19 cellular contexts compared by ENCODE assay signal in genomic region chr2:167692191-167692590, GRCh38.
"Had no signal": no experiment of that assay in that cellular context is flagged by ENCODE, and none has a peak within 500 bp of the region (broad histone marks: within the 10 kb centered on the region; RNA-seq: fewer than 3 reads in every experiment).

No MANE protein-coding gene starts in this region.

- DNase-seq: effector memory CD8-positive, alpha-beta T cell; esophagus squamous epithelium; foreskin melanocyte; heart left ventricle; hippocampal formation; left colon; left ventricle myocardium superior; mesendoderm; naive B cell; occipital lobe; pancreas; spleen; stimulated activated CD4-positive, alpha-beta T cell treated with anti-CD3 and anti-CD28 coated beads, Interleukin-15, amount 100 ng/mL, for 24 hours; stimulated activated CD4-positive, alpha-beta T cell treated with anti-CD3 and anti-CD28 coated beads, Interleukin-1b, Interleukin-23, amount 100 ng/mL, for 48 hours; stimulated activated CD4-positive, alpha-beta T cell treated with anti-CD3 and anti-CD28 coated beads, Interleukin-4, amount 100 ng/mL, for 24 hours; tibial artery had no signal

- H3K4me1 ChIP-seq: esophagus squamous epithelium, heart left ventricle, pancreas, spleen, tibial artery had no signal

- H3K36me3 ChIP-seq: esophagus squamous epithelium, heart left ventricle, pancreas, spleen, tibial artery had no signal

- H3K4me3 ChIP-seq: esophagus squamous epithelium, heart left ventricle, lung, pancreas, spleen, tibial artery had no signal

- ATAC-seq: effector memory CD8-positive, alpha-beta T cell; heart left ventricle; left colon; left ventricle myocardium superior; pancreas; sciatic nerve; stimulated activated memory B cell treated with anti-CD40 and anti-IgM and Interleukin-4, amounts not matched to agents 10 μg/mL and 1 μg/mL and 100 μg/mL, for 72 hours had no signal

- H3K27me3 ChIP-seq: esophagus squamous epithelium, heart left ventricle, pancreas, spleen, tibial artery had no signal

- H3K27ac ChIP-seq: esophagus squamous epithelium, heart left ventricle, pancreas, spleen, tibial artery had no signal

- H3K9me3 ChIP-seq: esophagus squamous epithelium, heart left ventricle, pancreas, spleen, tibial artery had no signal

- FAIRE-seq: pancreas had no signal
